33 cellular contexts compared by ENCODE assay signal in genomic region chr7:28668085-28668484, GRCh38.
A peak's percentile ranks its signal among the peaks of the same experiment; 100 is the strongest.
DNase-seq lines count a peak whose midpoint lies in the region; ATAC-seq, FAIRE-seq and TF ChIP-seq lines count a peak whose summit lies in the region.
"Had no signal": no experiment of that assay in that cellular context is flagged by ENCODE, and none has a peak within 500 bp of the region (broad histone marks: within the 10 kb centered on the region; RNA-seq: fewer than 3 reads in every experiment).

No MANE protein-coding gene starts in this region.

- H3K79me2 ChIP-seq in SK-N-SH (ENCODE audit: insufficient read depth): no peaks in the 10 kb centered on the region

- ATAC-seq in SK-N-SH treated with all-trans-retinoic acid at 6 μM for 48 hours: peak; percentile 46; the same call in 2 of the 3 replicates
- no peak for ATAC-seq in GM21390 (IDR thresholded peaks at IDR 0.05; ENCODE audit: unreplicated experiment)
- ATAC-seq in pancreas: no peak
- ATAC-seq: A549; CD8-positive, alpha-beta T cell had no signal

- DNase-seq in SK-N-SH (no peak), OCI-M1 (lab: John Stamatoyannopoulos, UW) (no peak), pancreas (no peak)
- DNase-seq: 8988T; ACHN; AML-193; BE2C; C1 segment of cervical spinal cord; Caco-2; Calu3; CD4-positive, alpha-beta memory T cell; CD4-positive, alpha-beta T cell; CD4-positive, CD25-positive, alpha-beta regulatory T cell; CD8-positive, alpha-beta memory T cell; CD8-positive, alpha-beta T cell; COR-L47; DMS 273 treated with DMSO at 0.1 percent for 48 hours; DMS153; DMS53; DMS79; DMS79 treated with DMSO at 0.1 percent for 48 hours; DND-41; EL had no signal

- intact Hi-C loops in pancreas (cut with DNase I): no loop called here

- no peak for FAIRE-seq in pancreas (lab: Jason Lieb, UNC)
- FAIRE-seq: A204.1, D721Med had no signal

- WGBS in SK-N-SH (ENCODE audit: low lambda C conversion rate): 59% methylated on average over 2 of the region's 2 CpGs
- WGBS in pancreas, 2 donors: 63 to 76% methylated on average over 2 of the region's 2 CpGs

- no peak for TF ChIP-seq CTCF in SK-N-SH (IDR thresholded peaks at IDR 0.05)
- no peak for TF ChIP-seq CTCF in neutrophil (IDR thresholded peaks at IDR 0.05)
- TF ChIP-seq CTCF in pancreas (IDR thresholded peaks at IDR 0.05): no peak

- H3K4me1 ChIP-seq in SK-N-SH (ENCODE audit: control insufficient read depth in 1 of 2, insufficient read depth in 2 of 2, low read depth in 1 of 2, low read length in 1 of 2) (peaks cover 0 to 10% of the 10 kb centered on the region in 2 experiments; a peak in 1 of 4 replicates), neutrophil (ENCODE audit: control insufficient read depth in 1 of 2, insufficient read depth in 1 of 2, low read depth in 1 of 2, low read length in 1 of 2) (peaks cover 45 to 53% of the 10 kb centered on the region in 2 experiments), pancreas (peaks cover 0 to 5% (median 0%) of the 10 kb centered on the region in 3 donors)
- H3K4me1 ChIP-seq: A549, BE2C, Caco-2 had no signal

- POLR2A ChIA-PET in SK-N-SH (lab: Yijun Ruan, JAX): no interaction called here

- no peaks in the 10 kb centered on the region for H3F3A ChIP-seq in SK-N-SH (replicated peaks; ENCODE audit: insufficient read depth)

- TF ChIP-seq RAD21 in SK-N-SH (IDR thresholded peaks at IDR 0.05; ENCODE audit: low read length): no peak

- H3K9me3 ChIP-seq in SK-N-SH: no peaks in the 10 kb centered on the region
- no peaks in the 10 kb centered on the region for H3K9me3 ChIP-seq in neutrophil
- no peaks in the 10 kb centered on the region for H3K9me3 ChIP-seq in pancreas
- H3K9me3 ChIP-seq: A549; BE2C; BLaER1; BLaER1 treated with 17β-estradiol and CSF1 and Interleukin-3, amounts not matched to agents 10 nM and 100 nM; Caco-2 had no signal

- H2AFZ ChIP-seq in SK-N-SH (ENCODE audit: low read depth): no peak overlapping the region

- H3K9me2 ChIP-seq in SK-N-SH: no peaks in the 10 kb centered on the region

- H4K20me1 ChIP-seq in SK-N-SH (ENCODE audit: insufficient read depth): no peaks in the 10 kb centered on the region
- H4K20me1 ChIP-seq: BLaER1; BLaER1 treated with 17β-estradiol and CSF1 and Interleukin-3, amounts not matched to agents 10 nM and 100 nM had no signal

- H3K9ac ChIP-seq in SK-N-SH: no peak overlapping the region
- H3K9ac ChIP-seq: BLaER1; BLaER1 treated with 17β-estradiol and CSF1 and Interleukin-3, amounts not matched to agents 10 nM and 100 nM had no signal

- H3K27me3 ChIP-seq in SK-N-SH (ENCODE audit: insufficient read depth) (no peaks in the 10 kb centered on the region), neutrophil (no peaks in the 10 kb centered on the region), pancreas (no peaks in the 10 kb centered on the region)
- H3K27me3 ChIP-seq: BE2C, BLaER1 had no signal

- H3K27ac ChIP-seq in SK-N-SH (ENCODE audit: low read depth in 2 of 2, low read length in 1 of 2) (no peak overlapping the region), neutrophil (peak overlapping the region; percentile 94), pancreas (no peak overlapping the region)
- H3K27ac ChIP-seq: 22Rv1; A549; BLaER1; BLaER1 treated with 17β-estradiol and CSF1 and Interleukin-3, amounts not matched to agents 10 nM and 100 nM; C4-2B had no signal

- TF ChIP-seq EP300 in SK-N-SH (IDR thresholded peaks at IDR 0.05; ENCODE audit: borderline replicate concordance in 1 of 2, low read depth in 1 of 2, low read length in 1 of 2): no peak

- no peak overlapping the region for H3K4me2 ChIP-seq in SK-N-SH
- H3K4me2 ChIP-seq: A549; BLaER1; BLaER1 treated with 17β-estradiol and CSF1 and Interleukin-3, amounts not matched to agents 10 nM and 100 nM had no signal

- H3K4me3 ChIP-seq in SK-N-SH (ENCODE audit: low read depth in 2 of 2, low read length in 1 of 2): no peak overlapping the region
- no peak overlapping the region for H3K4me3 ChIP-seq in neutrophil (ENCODE audit: low read depth in 1 of 2, low read length in 1 of 2)
- H3K4me3 ChIP-seq in pancreas: no peak overlapping the region
- H3K4me3 ChIP-seq: A549; BLaER1; BLaER1 treated with 17β-estradiol and CSF1 and Interleukin-3, amounts not matched to agents 10 nM and 100 nM had no signal

- CTCF ChIA-PET in SK-N-SH (lab: Yijun Ruan, JAX): no interaction called here

- no peaks in the 10 kb centered on the region for H3K36me3 ChIP-seq in SK-N-SH (replicated peaks in 1 of 2; ENCODE audit: control insufficient read depth in 1 of 2, insufficient read depth in 2 of 2, low read length in 1 of 2)
- no peaks in the 10 kb centered on the region for H3K36me3 ChIP-seq in neutrophil
- no peaks in the 10 kb centered on the region for H3K36me3 ChIP-seq in pancreas
- H3K36me3 ChIP-seq: BE2C; BLaER1; BLaER1 treated with 17β-estradiol and CSF1 and Interleukin-3, amounts not matched to agents 10 nM and 100 nM had no signal

TF ChIP-seq in SK-N-SH, 30 proteins besides CTCF, POLR2A, EP300 and RAD21:
- TF ChIP-seq YY1 (IDR thresholded peaks at IDR 0.05; ENCODE audit: low read depth) (no peak), TCF12 (IDR thresholded peaks at IDR 0.05) (peak; percentile 31; the same call in 1 of the 2 replicates)
- TF ChIP-seq, protein P1, sequence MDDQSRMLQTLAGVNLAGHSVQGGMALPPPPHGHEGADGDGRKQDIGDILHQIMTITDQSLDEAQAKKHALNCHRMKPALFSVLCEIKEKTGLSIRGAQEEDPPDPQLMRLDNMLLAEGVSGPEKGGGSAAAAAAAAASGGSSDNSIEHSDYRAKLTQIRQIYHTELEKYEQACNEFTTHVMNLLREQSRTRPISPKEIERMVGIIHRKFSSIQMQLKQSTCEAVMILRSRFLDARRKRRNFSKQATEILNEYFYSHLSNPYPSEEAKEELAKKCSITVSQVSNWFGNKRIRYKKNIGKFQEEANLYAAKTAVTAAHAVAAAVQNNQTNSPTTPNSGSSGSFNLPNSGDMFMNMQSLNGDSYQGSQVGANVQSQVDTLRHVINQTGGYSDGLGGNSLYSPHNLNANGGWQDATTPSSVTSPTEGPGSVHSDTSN (IDR thresholded peaks at IDR 0.05): peak; percentile 10; the same call in 1 of the 2 replicates

TF ChIP-seq in SK-N-SH treated with all-trans-retinoic acid at 6 μM for 48 hours, 23 proteins besides CTCF, POLR2A, EP300 and RAD21:
- TF ChIP-seq CREB5 (CRISPR knock-in tag; IDR thresholded peaks at IDR 0.05; ENCODE audit: low read depth): peak; percentile 77
- 0 out of 2 replicates have a peak, but pooled peaks have one; percentile 28 for TF ChIP-seq SNAI2 (CRISPR knock-in tag; IDR thresholded peaks at IDR 0.05)
- TF ChIP-seq ZFP30 (CRISPR knock-in tag; IDR thresholded peaks at IDR 0.05): no peak
- TF ChIP-seq ISL1 (CRISPR knock-in tag; IDR thresholded peaks at IDR 0.05): peak; percentile 97
